Comparison of ENCODE assay signal across 8 cellular contexts in the genomic region with DNA sequence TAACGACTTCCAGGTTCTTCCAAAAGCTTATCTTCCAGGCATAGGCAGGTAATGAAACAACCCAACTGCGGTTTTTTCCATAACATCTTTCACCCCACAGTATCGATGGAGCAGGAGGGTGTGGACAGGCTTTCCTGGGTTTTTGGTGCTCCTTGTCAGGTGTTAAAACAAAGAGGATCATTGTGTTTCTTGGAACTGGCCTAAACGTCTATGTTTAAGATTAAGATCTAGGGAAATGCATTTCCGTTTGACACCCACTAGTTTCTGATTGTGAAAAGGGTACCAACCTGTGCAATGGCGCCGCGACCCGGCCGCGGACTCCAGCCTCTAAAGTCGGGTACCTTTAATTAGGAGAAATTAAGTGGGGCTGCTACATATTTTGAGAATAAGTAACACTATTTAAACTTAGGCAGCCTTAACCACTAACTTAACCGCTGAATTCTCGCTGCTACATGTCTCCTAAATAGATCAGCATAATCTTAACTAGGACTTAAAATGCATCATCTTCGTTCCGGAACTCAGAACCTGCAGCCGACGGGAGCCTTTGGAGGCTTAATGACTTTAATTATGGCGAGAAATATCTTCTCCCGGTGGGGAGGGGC. TPM values are rescaled to one million over a fixed set of nuclear protein-coding genes. Genes with fewer than 3 reads are reported as not detected.
A peak's percentile ranks its signal among the peaks of the same experiment; 100 is the strongest.
DNase-seq lines count a peak whose midpoint lies in the region; ATAC-seq lines count a peak whose summit lies in the region.

No MANE protein-coding gene starts in this region.

- H3K9me3 Mint-ChIP-seq in activated T-helper 2 cell treated with anti-CD3 and anti-CD28 coated beads, Interferon-gamma antibody, Interleukin-2, Interleukin-4, amounts not matched to agents 10 μg/mL and 5 μg/mL and 100 μg/mL, durations not matched to agents 14 hours and 24 hours and 36 hours: no peaks in the 10 kb centered on the region
- no peaks in the 10 kb centered on the region for H3K9me3 Mint-ChIP-seq in stimulated activated memory B cell treated with anti-CD40 and anti-IgM and Interleukin-4, amounts not matched to agents 10 μg/mL and 1 μg/mL and 100 μg/mL, for 72 hours

- no peaks in the 10 kb centered on the region for H3K36me3 Mint-ChIP-seq in activated T-helper 2 cell treated with anti-CD3 and anti-CD28 coated beads, Interferon-gamma antibody, Interleukin-2, Interleukin-4, amounts not matched to agents 10 μg/mL and 5 μg/mL and 100 μg/mL, durations not matched to agents 14 hours and 24 hours and 36 hours (ENCODE audit: low read depth)
- H3K36me3 Mint-ChIP-seq in stimulated activated memory B cell treated with anti-CD40 and anti-IgM and Interleukin-4, amounts not matched to agents 10 μg/mL and 1 μg/mL and 100 μg/mL, for 72 hours: peaks cover 5% of the 10 kb centered on the region

- H3K4me1 Mint-ChIP-seq in activated T-helper 2 cell treated with anti-CD3 and anti-CD28 coated beads, Interferon-gamma antibody, Interleukin-2, Interleukin-4, amounts not matched to agents 10 μg/mL and 5 μg/mL and 100 μg/mL, durations not matched to agents 14 hours and 24 hours and 36 hours (ENCODE audit: low read depth): peaks cover 14% of the 10 kb centered on the region
- H3K4me1 Mint-ChIP-seq in stimulated activated memory B cell treated with anti-CD40 and anti-IgM and Interleukin-4, amounts not matched to agents 10 μg/mL and 1 μg/mL and 100 μg/mL, for 72 hours: peaks cover 8% of the 10 kb centered on the region

- DNase-seq in HPDE6-E6E7 (ENCODE audit: extremely low spot score) (peak; percentile 9), iPS-NIHi11 (ENCODE audit: low spot score) (peak; percentile 12), T1000 (lab: John Stamatoyannopoulos, UW) (no peak)
- no peak for DNase-seq in activated T-helper 2 cell treated with anti-CD3 and anti-CD28 coated beads, Interferon-gamma antibody, Interleukin-2, Interleukin-4, amounts not matched to agents 10 μg/mL and 5 μg/mL and 100 μg/mL, durations not matched to agents 14 hours and 24 hours and 36 hours (ENCODE audit: low spot score)
- no peak for DNase-seq in activated effector memory CD4-positive, alpha-beta T cell treated with Interleukin-2 at 50 U/mL for 16 hours

- peaks cover 78% of the 10 kb centered on the region for H3K27me3 Mint-ChIP-seq in activated T-helper 2 cell treated with anti-CD3 and anti-CD28 coated beads, Interferon-gamma antibody, Interleukin-2, Interleukin-4, amounts not matched to agents 10 μg/mL and 5 μg/mL and 100 μg/mL, durations not matched to agents 14 hours and 24 hours and 36 hours (ENCODE audit: low read depth)
- H3K27me3 Mint-ChIP-seq in stimulated activated memory B cell treated with anti-CD40 and anti-IgM and Interleukin-4, amounts not matched to agents 10 μg/mL and 1 μg/mL and 100 μg/mL, for 72 hours: peaks cover 72% of the 10 kb centered on the region

- intact Hi-C loops in activated T-helper 2 cell treated with anti-CD3 and anti-CD28 coated beads, Interferon-gamma antibody, Interleukin-2, Interleukin-4, amounts not matched to agents 10 μg/mL and 5 μg/mL and 100 μg/mL, durations not matched to agents 14 hours and 24 hours and 36 hours (cut with micrococcal nuclease): no loop called here

- peak overlapping the region; percentile 7 for H3K4me3 Mint-ChIP-seq in activated T-helper 2 cell treated with anti-CD3 and anti-CD28 coated beads, Interferon-gamma antibody, Interleukin-2, Interleukin-4, amounts not matched to agents 10 μg/mL and 5 μg/mL and 100 μg/mL, durations not matched to agents 14 hours and 24 hours and 36 hours (ENCODE audit: low read depth)
- H3K4me3 Mint-ChIP-seq in stimulated activated memory B cell treated with anti-CD40 and anti-IgM and Interleukin-4, amounts not matched to agents 10 μg/mL and 1 μg/mL and 100 μg/mL, for 72 hours: peak overlapping the region; percentile 56

- ATAC-seq in stimulated activated memory B cell treated with anti-CD40 and anti-IgM and Interleukin-4, amounts not matched to agents 10 μg/mL and 1 μg/mL and 100 μg/mL, for 72 hours: no peak
- ATAC-seq in GM21528 (IDR thresholded peaks at IDR 0.05; ENCODE audit: low FRiP score, unreplicated experiment) (no peak), GM19035 (IDR thresholded peaks at IDR 0.05; ENCODE audit: unreplicated experiment) (no peak)

- no peak overlapping the region for H3K27ac Mint-ChIP-seq in activated T-helper 2 cell treated with anti-CD3 and anti-CD28 coated beads, Interferon-gamma antibody, Interleukin-2, Interleukin-4, amounts not matched to agents 10 μg/mL and 5 μg/mL and 100 μg/mL, durations not matched to agents 14 hours and 24 hours and 36 hours
- no peak overlapping the region for H3K27ac Mint-ChIP-seq in stimulated activated memory B cell treated with anti-CD40 and anti-IgM and Interleukin-4, amounts not matched to agents 10 μg/mL and 1 μg/mL and 100 μg/mL, for 72 hours

RNA-seq across cellular contexts. Expression of a gene that starts 31.5 kb away (rescaled TPM):
- not detected in 2 replicates for total RNA-seq in activated T-helper 2 cell treated with anti-CD3 and anti-CD28 coated beads, Interferon-gamma antibody, Interleukin-2, Interleukin-4, amounts not matched to agents 10 μg/mL and 5 μg/mL and 100 μg/mL, durations not matched to agents 14 hours and 24 hours and 36 hours

RNA-seq across cellular contexts. Expression of a gene that starts 42.7 kb away (rescaled TPM):
- 0.23 and 0.27 TPM in 2 replicates for total RNA-seq in activated T-helper 2 cell treated with anti-CD3 and anti-CD28 coated beads, Interferon-gamma antibody, Interleukin-2, Interleukin-4, amounts not matched to agents 10 μg/mL and 5 μg/mL and 100 μg/mL, durations not matched to agents 14 hours and 24 hours and 36 hours

Comparison
In these comparisons a context has a peak if more than half of its experiments do, and no peak if none do; other contexts are left out.
1. DNase-seq: peak in HPDE6-E6E7 (single experiment) and iPS-NIHi11 (single experiment); none in activated T-helper 2 cell treated with anti-CD3 and anti-CD28 coated beads, Interferon-gamma antibody, Interleukin-2, Interleukin-4, amounts not matched to agents 10 μg/mL and 5 μg/mL and 100 μg/mL, durations not matched to agents 14 hours and 24 hours and 36 hours (single experiment), T1000 (single experiment) and activated effector memory CD4-positive, alpha-beta T cell treated with Interleukin-2 at 50 U/mL for 16 hours (single experiment).